Comparison of ENCODE assay signal across 25 cellular contexts in genomic region chr4:70920592-70920991, GRCh38.
"Had no signal": no experiment of that assay in that cellular context is flagged by ENCODE, and none has a peak within 500 bp of the region (broad histone marks: within the 10 kb centered on the region; RNA-seq: fewer than 3 reads in every experiment).

No MANE protein-coding gene starts in this region.

- H3K9me3 Mint-ChIP-seq: activated naive CD4-positive, alpha-beta T cell treated with anti-CD3 and anti-CD28 coated beads, Interleukin-2, amount 50 U/mL, for 24 hours had no signal

- H3K4me1 ChIP-seq: body of pancreas had no signal

- DNase-seq: activated CD4-positive, alpha-beta T cell treated with anti-CD3 and anti-CD28 coated beads for 1 hour; activated CD4-positive, alpha-beta T cell treated with anti-CD3 and anti-CD28 coated beads for 4 hours; activated CD4-positive, alpha-beta T cell treated with anti-CD3 and anti-CD28 coated beads, Interleukin-2, amount 50 U/mL, for 1 hour; activated CD4-positive, alpha-beta T cell treated with anti-CD3 and anti-CD28 coated beads, Interleukin-2, amount 50 U/mL, for 48 hours; activated CD8-positive, alpha-beta memory T cell treated with anti-CD3 and anti-CD28 coated beads for 24 hours; activated CD8-positive, alpha-beta T cell treated with anti-CD3 and anti-CD28 coated beads for 36 hours; activated effector memory CD4-positive, alpha-beta T cell treated with anti-CD3 and anti-CD28 coated beads, Interleukin-2, amount 50 U/mL, for 16 hours; activated naive CD4-positive, alpha-beta T cell treated with anti-CD3 and anti-CD28 coated beads for 36 hours; activated naive CD8-positive, alpha-beta T cell treated with anti-CD3 and anti-CD28 coated beads for 36 hours; activated naive CD8-positive, alpha-beta T cell treated with anti-CD3 and anti-CD28 coated beads, Interleukin-2, amount 50 U/mL, for 24 hours; activated T-cell treated with anti-CD3 and anti-CD28 coated beads, Interleukin-2, amount 50 U/mL, for 48 hours; adrenal gland; amygdala; aorta; body of pancreas; caudate nucleus; cortex of kidney; effector CD8-positive, alpha-beta T cell; T-helper 2 cell had no signal

- H3K27me3 ChIP-seq: adrenal gland, body of pancreas had no signal

- H3K27ac Mint-ChIP-seq: activated CD8-positive, alpha-beta T cell treated with anti-CD3 and anti-CD28 coated beads for 36 hours; activated naive CD4-positive, alpha-beta T cell treated with anti-CD3 and anti-CD28 coated beads for 36 hours; activated naive CD4-positive, alpha-beta T cell treated with anti-CD3 and anti-CD28 coated beads, Interleukin-2, amount 50 U/mL, for 24 hours; activated naive CD8-positive, alpha-beta T cell treated with anti-CD3 and anti-CD28 coated beads for 36 hours; activated naive CD8-positive, alpha-beta T cell treated with anti-CD3 and anti-CD28 coated beads, Interleukin-2, amount 50 U/mL, for 24 hours; activated T-helper 1 cell treated with anti-CD3 and anti-CD28 coated beads, Interleukin-12 subunit alpha, Interleukin-12 subunit beta, Interleukin-2, Interleukin-4 antibody, amounts not matched to agents 30 ng/mL and 10 ng/mL and 1 ng/mL, durations not matched to agents 14 hours and 24 hours and 36 hours; activated T-helper 2 cell treated with anti-CD3 and anti-CD28 coated beads, Interferon-gamma antibody, Interleukin-2, Interleukin-4, amounts not matched to agents 10 μg/mL and 5 μg/mL and 100 μg/mL, durations not matched to agents 14 hours and 24 hours and 36 hours; WTC11 had no signal

- H3K36me3 ChIP-seq: adrenal gland had no signal

- ATAC-seq: activated CD8-positive, alpha-beta T cell treated with anti-CD3 and anti-CD28 coated beads for 36 hours; activated naive CD8-positive, alpha-beta T cell treated with anti-CD3 and anti-CD28 coated beads, Interleukin-2, amount 50 U/mL, for 24 hours; body of pancreas; esophagus mucosa; WTC11 had no signal

- H3K4me3 Mint-ChIP-seq: activated CD8-positive, alpha-beta T cell treated with anti-CD3 and anti-CD28 coated beads for 36 hours; activated naive CD4-positive, alpha-beta T cell treated with anti-CD3 and anti-CD28 coated beads for 36 hours; activated naive CD4-positive, alpha-beta T cell treated with anti-CD3 and anti-CD28 coated beads, Interleukin-2, amount 50 U/mL, for 24 hours; activated naive CD8-positive, alpha-beta T cell treated with anti-CD3 and anti-CD28 coated beads for 36 hours; activated naive CD8-positive, alpha-beta T cell treated with anti-CD3 and anti-CD28 coated beads, Interleukin-2, amount 50 U/mL, for 24 hours; activated T-helper 1 cell treated with anti-CD3 and anti-CD28 coated beads, Interleukin-12 subunit alpha, Interleukin-12 subunit beta, Interleukin-2, Interleukin-4 antibody, amounts not matched to agents 30 ng/mL and 10 ng/mL and 1 ng/mL, durations not matched to agents 14 hours and 24 hours and 36 hours; WTC11 had no signal

- H3K4me3 ChIP-seq: adrenal gland, body of pancreas had no signal

- H3K9me3 ChIP-seq: adrenal gland, body of pancreas had no signal

- H3K27me3 Mint-ChIP-seq: activated CD8-positive, alpha-beta T cell treated with anti-CD3 and anti-CD28 coated beads for 36 hours; activated naive CD4-positive, alpha-beta T cell treated with anti-CD3 and anti-CD28 coated beads, Interleukin-2, amount 50 U/mL, for 24 hours; activated naive CD8-positive, alpha-beta T cell treated with anti-CD3 and anti-CD28 coated beads for 36 hours; activated naive CD8-positive, alpha-beta T cell treated with anti-CD3 and anti-CD28 coated beads, Interleukin-2, amount 50 U/mL, for 24 hours had no signal

- H3K27ac ChIP-seq: adrenal gland, body of pancreas, VCaP had no signal
